ENCODE assay signal across 24 cellular contexts in the genomic region with DNA sequence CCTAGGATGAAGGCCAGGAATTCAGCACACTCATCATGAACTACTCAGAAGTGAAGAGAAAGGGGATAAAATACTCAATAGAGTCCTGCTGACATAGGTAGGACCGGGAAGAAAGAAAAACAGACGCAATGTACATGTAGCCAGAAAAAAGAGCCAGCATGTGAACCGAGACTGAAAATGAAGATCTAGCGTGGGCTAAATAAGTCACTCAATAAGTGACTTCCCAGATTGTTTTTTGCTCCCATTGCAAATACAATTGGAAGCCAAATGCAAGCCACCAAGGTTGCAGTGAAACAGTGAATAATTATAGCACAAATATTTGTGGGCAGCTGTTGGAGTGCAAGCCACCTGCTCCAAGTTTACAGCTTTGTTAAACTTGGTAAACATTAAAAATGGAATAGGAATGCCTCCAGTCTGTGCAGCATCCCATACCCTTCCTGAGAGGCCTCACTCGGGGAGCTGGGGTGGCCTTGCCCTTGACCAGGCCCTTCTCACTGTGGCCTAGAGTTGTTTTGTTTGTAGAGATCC. TPM values are rescaled to one million over a fixed set of nuclear protein-coding genes. Genes with fewer than 3 reads are reported as not detected.
DNase-seq lines count a peak whose midpoint lies in the region; ATAC-seq and TF ChIP-seq lines count a peak whose summit lies in the region.
"Had no signal": no experiment of that assay in that cellular context is flagged by ENCODE, and none has a peak within 500 bp of the region (broad histone marks: within the 10 kb centered on the region; RNA-seq: fewer than 3 reads in every experiment).

No MANE protein-coding gene starts in this region.

- peak overlapping the region in 1 of 2 experiments; percentile 78 for H2BK12ac ChIP-seq in mesenchymal stem cell (ENCODE audit: low read length in 2 of 2)

- no peaks in the 10 kb centered on the region for H3K27me3 ChIP-seq in BJ (ENCODE audit: control insufficient read depth, insufficient read depth, low read length)
- H3K27me3 ChIP-seq in mesenchymal stem cell (ENCODE audit: control insufficient read depth in 1 of 2, insufficient read depth in 1 of 2, low read length in 2 of 2): peaks cover 0 to 8% of the 10 kb centered on the region in 2 experiments
- H3K27me3 ChIP-seq: BLaER1 treated with 17β-estradiol and CSF1 and Interleukin-3, amounts not matched to agents 10 nM and 100 nM had no signal

- peak; percentile 49 for DNase-seq in AG10803 (ENCODE audit: low read depth)
- peak; percentile 25 for DNase-seq in BJ (ENCODE audit: low read depth)
- peak; percentile 27 for DNase-seq in NCI-H1694 treated with DMSO at 0.1 percent for 48 hours (lab: John Stamatoyannopoulos, UW)
- peak; percentile 35 for DNase-seq in mesenchymal stem cell
- no peak for DNase-seq in hepatic stellate cell (ENCODE audit: low spot score)
- DNase-seq in GF-D8 (lab: John Stamatoyannopoulos, UW): no peak
- DNase-seq: CD4-positive, alpha-beta memory T cell; GM23248; H9; HFFc6; Kasumi-1; MM.1S; NCI-H1048; NCI-H1417 treated with DMSO at 0.1 percent for 48 hours; NCI-H1930; NCI-H526; NK-92 treated with Interleukin-12 subunit alpha and Interleukin-12 subunit beta, amount 100 ng/mL, for 24 hours; SHP77 treated with DMSO at 0.1 percent for 48 hours; SK-N-SH; T-cell had no signal

- H3K4me1 ChIP-seq in mesenchymal stem cell (ENCODE audit: control insufficient read depth, insufficient read depth, low read depth, low read length): no peaks in the 10 kb centered on the region

- H3K4me3 ChIP-seq in AG10803 (ENCODE audit: low read length) (no peak overlapping the region), BJ (ENCODE audit: low read depth, low read length) (no peak overlapping the region), mesenchymal stem cell (ENCODE audit: insufficient read depth in 1 of 2, low read depth in 1 of 2, low read length in 2 of 2) (no peak overlapping the region)
- H3K4me3 ChIP-seq: BLaER1 treated with 17β-estradiol and CSF1 and Interleukin-3, amounts not matched to agents 10 nM and 100 nM; GM23248 had no signal

- peak overlapping the region in 1 of 2 experiments; percentile 11 for H3K23ac ChIP-seq in mesenchymal stem cell (ENCODE audit: low read length in 2 of 2)

- no peak overlapping the region for H3K27ac ChIP-seq in mesenchymal stem cell (ENCODE audit: low read length, poor library complexity, severe bottlenecking)
- H3K27ac ChIP-seq: BLaER1 treated with 17β-estradiol and CSF1 and Interleukin-3, amounts not matched to agents 10 nM and 100 nM; GM23248; RWPE1 had no signal

- no peak overlapping the region for H4K8ac ChIP-seq in mesenchymal stem cell (ENCODE audit: low read length)

- ATAC-seq in esophagus mucosa (no peak), GM21619 (IDR thresholded peaks at IDR 0.05; ENCODE audit: unreplicated experiment) (no peak)
- ATAC-seq: T-cell had no signal

- no peak overlapping the region for H3K14ac ChIP-seq in mesenchymal stem cell (ENCODE audit: low read length in 2 of 2)

- H3K18ac ChIP-seq in mesenchymal stem cell (ENCODE audit: low read depth in 1 of 2, low read length in 2 of 2): peak overlapping the region in 1 of 2 experiments; percentile 21

- 74% methylated on average over 5 of the region's 5 CpGs for WGBS in mesenchymal stem cell

- no peak overlapping the region for H2BK5ac ChIP-seq in mesenchymal stem cell (ENCODE audit: low read depth, low read length, poor library complexity, severe bottlenecking)

- H3K9me3 ChIP-seq in mesenchymal stem cell (ENCODE audit: control insufficient read depth, low read length): peaks cover 5% of the 10 kb centered on the region
- H3K9me3 ChIP-seq: SK-N-SH had no signal

- POLR2A ChIA-PET in BJ (lab: Charles Lee): no interaction called here

- no peak overlapping the region for H2BK120ac ChIP-seq in mesenchymal stem cell (ENCODE audit: low read depth, low read length)

- peak overlapping the region; percentile 73 for H2AFZ ChIP-seq in mesenchymal stem cell (ENCODE audit: low read depth, low read length)
- H2AFZ ChIP-seq: GM23248 had no signal

- H3K9ac ChIP-seq in mesenchymal stem cell (ENCODE audit: low read length): no peak overlapping the region
- H3K9ac ChIP-seq: BLaER1 treated with 17β-estradiol and CSF1 and Interleukin-3, amounts not matched to agents 10 nM and 100 nM; GM23248; SK-N-SH had no signal

- H2BK15ac ChIP-seq in mesenchymal stem cell (ENCODE audit: low read depth, poor library complexity, severe bottlenecking): no peak overlapping the region

- H3K79me1 ChIP-seq in mesenchymal stem cell (replicated peaks; ENCODE audit: low read length, poor library complexity, severe bottlenecking): no peaks in the 10 kb centered on the region

- H4K91ac ChIP-seq in mesenchymal stem cell (ENCODE audit: low read length): no peak overlapping the region

- peak overlapping the region in 1 of 2 experiments; percentile 33 for H3K4ac ChIP-seq in mesenchymal stem cell (ENCODE audit: low read depth in 1 of 2, low read length in 2 of 2)

- H3K36me3 ChIP-seq in BJ (ENCODE audit: control insufficient read depth, insufficient read depth, low read length): no peaks in the 10 kb centered on the region
- H3K36me3 ChIP-seq in mesenchymal stem cell (ENCODE audit: control insufficient read depth in 1 of 2, insufficient read depth in 2 of 2, low read depth in 1 of 2, low read length in 2 of 2): no peaks in the 10 kb centered on the region
- H3K36me3 ChIP-seq: BLaER1 treated with 17β-estradiol and CSF1 and Interleukin-3, amounts not matched to agents 10 nM and 100 nM had no signal

- no peak overlapping the region for H2AK5ac ChIP-seq in mesenchymal stem cell (ENCODE audit: low read length, severe bottlenecking)

- CTCF ChIA-PET in BJ (lab: Yijun Ruan, JAX): interaction anchor here (0.6 to 1.7 kb wide), 3 partner anchors 14 to 23 kb away, joined by 3 to 5 read pairs (median 3); no protein-coding TSS in a partner anchor

- no peak overlapping the region for H3K4me2 ChIP-seq in mesenchymal stem cell (ENCODE audit: low read length, poor library complexity, severe bottlenecking)
- H3K4me2 ChIP-seq: SK-N-SH had no signal

- TF ChIP-seq CTCF in AG10803 (conservative IDR thresholded peaks at IDR 0.05; ENCODE audit: low read length) (no peak), BJ (IDR thresholded peaks at IDR 0.05; ENCODE audit: insufficient read depth, low read depth, low read length) (no peak)

RNA-seq across cellular contexts. Expression of gene HPS1, which starts 34.7 kb away (rescaled TPM):
- polyA plus RNA-seq in BJ (2011; rRNA removed): 45.8 and 88.8 TPM in 2 replicates
- 39.3 and 51.3 TPM in 2 replicates for polyA minus RNA-seq in BJ (2011; rRNA and poly(A)+ RNA removed)
- 68.1 TPM for polyA plus RNA-seq in mesenchymal stem cell (2013, experiment 1 of 2)
- polyA plus RNA-seq in mesenchymal stem cell (2013, experiment 2 of 2): 67.1 TPM
- 29.7 TPM for total RNA-seq in esophagus mucosa

Comparison
In these comparisons a context has a peak if more than half of its experiments do, and no peak if none do; other contexts are left out.
1. DNase-seq: peak in AG10803 (single experiment), BJ (single experiment), NCI-H1694 treated with DMSO at 0.1 percent for 48 hours (single experiment) and mesenchymal stem cell (single experiment); none in hepatic stellate cell (single experiment) and GF-D8 (single experiment).